Comparison of ENCODE assay signal across 8 cellular contexts in the genomic region with DNA sequence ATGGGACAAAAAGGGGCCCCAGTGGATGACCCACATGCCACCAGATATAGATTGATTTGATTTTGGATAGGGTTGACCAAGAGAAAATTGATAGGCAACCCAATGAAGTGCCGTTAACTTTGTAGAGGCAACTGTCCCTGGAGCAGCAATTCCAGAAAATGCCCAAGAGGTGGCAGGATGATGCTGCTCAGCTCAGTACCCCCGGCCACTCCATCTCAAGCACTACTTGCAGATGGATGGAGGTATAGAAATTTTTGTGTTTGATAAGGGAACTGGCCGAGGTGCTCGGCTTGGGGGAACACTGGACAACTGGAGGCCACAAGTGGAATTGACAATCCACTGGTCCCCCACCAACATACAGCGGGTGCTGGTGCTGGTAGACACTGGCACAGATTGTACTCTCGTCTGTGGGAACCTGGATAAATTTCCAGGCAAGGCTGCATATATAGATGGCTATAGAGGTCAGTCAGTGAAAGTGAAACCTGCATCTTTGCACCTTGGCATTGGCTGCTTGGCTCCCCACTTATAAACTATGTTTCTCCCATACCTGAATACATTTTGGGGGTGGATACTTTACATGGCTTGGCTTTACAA.
DNase-seq lines count a peak whose midpoint lies in the region; ATAC-seq, FAIRE-seq and TF ChIP-seq lines count a peak whose summit lies in the region.

No MANE protein-coding gene starts in this region.

- H3K4me2 ChIP-seq in A549 = no peak overlapping the region

- CTCF ChIA-PET in A549 (lab: Yijun Ruan, JAX) = interaction anchor here (1.0 to 1.6 kb wide), 3 partner anchors 22 to 353 kb away, joined by 3 to 8 read pairs (median 4); no protein-coding TSS in a partner anchor

- POLR2A ChIA-PET in A549 (lab: Yijun Ruan, JAX) = no interaction called here

- H3K4me3 ChIP-seq in A549 (no peak overlapping the region), RWPE2 (ENCODE audit: severe bottlenecking) (no peak overlapping the region), right lobe of liver (no peak overlapping the region), tibial nerve (no peak overlapping the region)

- no peaks in the 10 kb centered on the region for H3K36me3 ChIP-seq in RWPE2 (ENCODE audit: low read depth)
- H3K36me3 ChIP-seq in right lobe of liver = no peaks in the 10 kb centered on the region
- no peaks in the 10 kb centered on the region for H3K36me3 ChIP-seq in tibial nerve

- TF ChIP-seq RAD21 in A549 (conservative IDR thresholded peaks at IDR 0.05 in 1 of 2, IDR thresholded peaks at IDR 0.05 in 1 of 2) = peak; percentile 68 to 78

- intact Hi-C loops in right lobe of liver (cut with DNase I) = no loop called here

- no peak overlapping the region for H3K27ac ChIP-seq in A549
- no peak overlapping the region for H3K27ac ChIP-seq in RWPE2 (ENCODE audit: poor library complexity, severe bottlenecking)
- H3K27ac ChIP-seq in right lobe of liver = no peak overlapping the region
- H3K27ac ChIP-seq in tibial nerve = no peak overlapping the region

- H3K9me3 ChIP-seq in A549 = no peaks in the 10 kb centered on the region
- no peaks in the 10 kb centered on the region for H3K9me3 ChIP-seq in RWPE2 (ENCODE audit: severe bottlenecking)
- no peaks in the 10 kb centered on the region for H3K9me3 ChIP-seq in right lobe of liver
- H3K9me3 ChIP-seq in tibial nerve = no peaks in the 10 kb centered on the region

- H3K4me1 ChIP-seq in A549 (no peaks in the 10 kb centered on the region), RWPE2 (ENCODE audit: insufficient read depth, poor library complexity, severe bottlenecking) (no peaks in the 10 kb centered on the region), right lobe of liver (peaks cover 0 to 10% (median 0%) of the 10 kb centered on the region in 4 donors), tibial nerve (peaks cover 0 to 14% (median 7%) of the 10 kb centered on the region in 4 donors)

- ATAC-seq in A549 (peak; percentile 62 to 91; a peak in 5 of 6 replicates), RWPE2 (ENCODE audit: low read depth) (peak; percentile 56), right lobe of liver (peak; percentile 79 to 86 (median 84))

- H3K27me3 ChIP-seq in RWPE2 (ENCODE audit: insufficient read depth, poor library complexity, severe bottlenecking) = no peaks in the 10 kb centered on the region
- H3K27me3 ChIP-seq in right lobe of liver = no peaks in the 10 kb centered on the region
- H3K27me3 ChIP-seq in tibial nerve = no peaks in the 10 kb centered on the region

- TF ChIP-seq POLR2A in A549 (IDR thresholded peaks at IDR 0.05; ENCODE audit: low read length) (no peak), GM12891 (IDR thresholded peaks at IDR 0.05; ENCODE audit: low read depth, low read length) (no peak), right lobe of liver (IDR thresholded peaks at IDR 0.05) (no peak), tibial nerve (IDR thresholded peaks at IDR 0.05) (no peak)

- peak; percentile 52 for TF ChIP-seq CTCF in A549 (IDR thresholded peaks at IDR 0.05)
- peak; percentile 62 for TF ChIP-seq CTCF in RWPE2 (IDR thresholded peaks at IDR 0.05; ENCODE audit: poor library complexity, severe bottlenecking)
- TF ChIP-seq CTCF in right lobe of liver (IDR thresholded peaks at IDR 0.05) = peak; percentile 57 to 68 (median 64)
- peak; percentile 63 to 84 (median 76) for TF ChIP-seq CTCF in tibial nerve (IDR thresholded peaks at IDR 0.05)

- TF ChIP-seq EP300 in A549 (IDR thresholded peaks at IDR 0.05) (no peak), tibial nerve (IDR thresholded peaks at IDR 0.05) (no peak)

- DNase-seq in A549 (ENCODE audit: low read depth in 1 of 2, low spot score in 1 of 2) (peak; percentile 47 to 66), GM12891 (ENCODE audit: insufficient read length, low spot score) (peak; percentile 32), HuH-7.5 (ENCODE audit: low spot score) (peak; percentile 39), RWPE2 (ENCODE audit: low spot score) (no peak), dedifferentiated amniotic fluid mesenchymal stem cell (ENCODE audit: extremely low spot score) (peak; percentile 60), right lobe of liver (peak in 2 of 3 donors; percentile 41 to 58), tibial nerve (ENCODE audit: low spot score in 2 of 2) (peak; percentile 27 to 66), NCI-H1048 (lab: John Stamatoyannopoulos, UW) (no peak)

- 33% methylated on average over 6 of the region's 6 CpGs for WGBS in A549 (ENCODE audit: missing lambda C conversion rate)
- 38% methylated on average over 4 of the region's 6 CpGs for WGBS in right lobe of liver (ENCODE audit: insufficient coverage, low coverage, low lambda C conversion rate, missing lambda C conversion rate)
- 23% methylated on average over 6 of the region's 6 CpGs for WGBS in tibial nerve, 2 donors

- FAIRE-seq in A549 (lab: Jason Lieb, UNC) = no peak
- FAIRE-seq in GM12891 (lab: Jason Lieb, UNC) = peak; percentile 66

TF ChIP-seq in A549, 52 proteins besides CTCF, POLR2A, EP300 and RAD21:
- TF ChIP-seq SMC3 (IDR thresholded peaks at IDR 0.05) (peak; percentile 46; the same call in 2 of the 3 replicates), TP53 (CRISPR knock-in tag; IDR thresholded peaks at IDR 0.05) (no peak)

TF ChIP-seq in GM12891, 5 proteins besides CTCF, POLR2A, EP300 and RAD21:
- no peak for TF ChIP-seq PAX5 (IDR thresholded peaks at IDR 0.05; ENCODE audit: insufficient read depth, low read length, severe bottlenecking)
- TF ChIP-seq SPI1 (IDR thresholded peaks at IDR 0.05; ENCODE audit: low read depth, low read length) = no peak
- TF ChIP-seq POU2F2 (IDR thresholded peaks at IDR 0.05; ENCODE audit: low read depth, low read length) = no peak
- TF ChIP-seq TAF1 (IDR thresholded peaks at IDR 0.05; ENCODE audit: low read depth, low read length) = no peak
- TF ChIP-seq POLR2AphosphoS5 (IDR thresholded peaks at IDR 0.05; ENCODE audit: low read depth, low read length) = no peak

Comparison
In these comparisons a context has a peak if more than half of its experiments do, and no peak if none do; other contexts are left out.
1. DNase-seq: peak in A549 (2 of 2), GM12891 (single experiment), HuH-7.5 (single experiment), dedifferentiated amniotic fluid mesenchymal stem cell (single experiment), right lobe of liver (2 of 3) and tibial nerve (2 of 2); none in RWPE2 (single experiment) and NCI-H1048 (single experiment).
2. Peak in every context shown above with its lines, with median percentiles within 50 percentile points of each other: ATAC-seq and CTCF ChIP-seq.